In the genomic region with DNA sequence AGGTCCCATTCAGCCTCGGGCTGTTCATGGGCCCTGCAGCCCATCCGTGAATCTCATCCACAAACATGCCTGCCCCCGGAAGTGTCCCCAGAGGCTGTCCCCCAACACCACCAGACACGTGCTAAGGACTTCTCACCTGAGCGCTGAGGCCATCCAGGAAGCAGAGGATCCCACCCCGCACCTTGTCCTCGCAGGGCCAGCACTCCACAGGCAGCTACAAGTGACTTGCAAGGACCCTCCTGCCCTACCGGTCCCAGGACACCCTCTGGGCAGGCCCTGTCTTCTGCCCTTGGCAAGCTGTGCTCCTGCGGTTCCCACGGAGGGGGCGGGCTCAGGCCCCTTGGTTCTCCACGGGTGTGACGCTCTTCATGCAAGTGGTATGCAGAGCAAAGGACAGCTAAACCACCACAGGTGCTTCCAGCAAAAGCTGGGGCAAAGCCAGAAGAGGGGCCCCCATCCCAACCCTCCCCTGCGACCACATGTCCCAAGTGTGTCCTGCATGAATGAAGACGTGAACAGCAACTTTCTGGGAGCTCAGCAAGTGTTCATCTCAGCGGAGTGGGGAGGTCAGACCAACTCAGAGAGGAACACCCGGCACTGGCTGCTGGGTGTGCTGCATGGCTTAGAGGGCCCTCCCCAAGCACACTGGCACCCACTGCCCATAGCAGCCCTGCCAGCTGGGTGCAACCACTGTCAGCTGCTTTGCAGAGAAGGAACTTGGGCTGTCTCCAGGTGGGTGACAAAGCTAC, we compare ENCODE assay signal across 16 cellular contexts.
DNase-seq lines count a peak whose midpoint lies in the region; ATAC-seq and TF ChIP-seq lines count a peak whose summit lies in the region.
"Had no signal": no experiment of that assay in that cellular context is flagged by ENCODE, and none has a peak within 500 bp of the region (broad histone marks: within the 10 kb centered on the region; RNA-seq: fewer than 3 reads in every experiment).

No MANE protein-coding gene starts in this region.

- H3K27ac ChIP-seq in RWPE2 (ENCODE audit: poor library complexity, severe bottlenecking), result no peak overlapping the region
- H3K27ac ChIP-seq in skeletal muscle tissue (ENCODE audit: low read depth, low read length), result peak overlapping the region; percentile 38
- H3K27ac ChIP-seq: A549, PC-9 had no signal

- DNase-seq in CD14-positive monocyte (ENCODE audit: low spot score) (peak; percentile 34), RWPE2 (ENCODE audit: low spot score) (peak; percentile 54), myocyte (ENCODE audit: low read depth) (peak; percentile 31), HEK293T (ENCODE audit: extremely low spot score) (no peak), T-helper 1 cell (no peak)
- DNase-seq: Caco-2; CD4-positive, CD25-positive, alpha-beta regulatory T cell; KG1; NCI-H1436; NCI-H2029 treated with DMSO at 0.1 percent for 48 hours; NCI-H774; PC-9 had no signal

- intact Hi-C loops in CD14-positive monocyte (cut with micrococcal nuclease), result no loop called here

- H3K27ac Mint-ChIP-seq in CD14-positive monocyte, result peak overlapping the region in 1 of 7 donors; percentile 15
- H3K27ac Mint-ChIP-seq: CD4-positive, CD25-positive, alpha-beta regulatory T cell had no signal

- no peak for TF ChIP-seq CTCF in CD14-positive monocyte (IDR thresholded peaks at IDR 0.05)
- TF ChIP-seq CTCF in RWPE2 (IDR thresholded peaks at IDR 0.05; ENCODE audit: poor library complexity, severe bottlenecking), result no peak

- CTCF ChIA-PET in HEK293T (lab: Yijun Ruan, JAX), result no interaction called here

- H3K9me3 ChIP-seq in RWPE2 (ENCODE audit: severe bottlenecking) (no peaks in the 10 kb centered on the region), skeletal muscle tissue (ENCODE audit: control insufficient read depth in 3 of 3, low read length in 3 of 3) (no peaks in the 10 kb centered on the region)
- H3K9me3 ChIP-seq: Caco-2, HAP-1 had no signal

- H3K4me3 ChIP-seq in RWPE2 (ENCODE audit: severe bottlenecking) (no peak overlapping the region), skeletal muscle tissue (ENCODE audit: low read length in 3 of 3) (no peak overlapping the region)
- H3K4me3 ChIP-seq: A549, HAP-1, PC-9 had no signal

- no peaks in the 10 kb centered on the region for H3K36me3 Mint-ChIP-seq in CD14-positive monocyte
- H3K36me3 Mint-ChIP-seq: CD4-positive, CD25-positive, alpha-beta regulatory T cell had no signal

- H3K27me3 ChIP-seq in RWPE2 (ENCODE audit: insufficient read depth, poor library complexity, severe bottlenecking) (peaks cover 9% of the 10 kb centered on the region), skeletal muscle tissue (ENCODE audit: control insufficient read depth in 3 of 3, insufficient read depth in 3 of 3, low read length in 3 of 3) (peaks cover 0 to 2% (median 0%) of the 10 kb centered on the region in 3 donors)

- H3K4me1 ChIP-seq in RWPE2 (ENCODE audit: insufficient read depth, poor library complexity, severe bottlenecking), result no peaks in the 10 kb centered on the region
- H3K4me1 ChIP-seq in skeletal muscle tissue (ENCODE audit: control insufficient read depth in 3 of 3, insufficient read depth in 3 of 3, low read length in 3 of 3), result peaks cover 36 to 53% (median 52%) of the 10 kb centered on the region in 3 donors
- H3K4me1 ChIP-seq: A549, Caco-2, HAP-1 had no signal

- H3K4me3 Mint-ChIP-seq in CD14-positive monocyte, result no peak overlapping the region
- H3K4me3 Mint-ChIP-seq: CD4-positive, CD25-positive, alpha-beta regulatory T cell had no signal

- peak overlapping the region in 2 of 3 donors; percentile 21 to 54 for H3K9ac ChIP-seq in skeletal muscle tissue (ENCODE audit: low read depth in 1 of 3, low read length in 3 of 3)

- POLR2A ChIA-PET in HEK293T (lab: Yijun Ruan, JAX), result no interaction called here

- H3K36me3 ChIP-seq in RWPE2 (ENCODE audit: low read depth) (no peaks in the 10 kb centered on the region), skeletal muscle tissue (ENCODE audit: control insufficient read depth in 3 of 3, insufficient read depth in 3 of 3, low read length in 3 of 3) (no peaks in the 10 kb centered on the region)
- H3K36me3 ChIP-seq: HAP-1 had no signal

- peaks cover 13 to 19% (median 19%) of the 10 kb centered on the region in 3 donors for H3K27me3 Mint-ChIP-seq in CD14-positive monocyte (ENCODE audit: low read depth in 3 of 3)

- H3K4me1 Mint-ChIP-seq in CD14-positive monocyte, result no peaks in the 10 kb centered on the region
- H3K4me1 Mint-ChIP-seq: CD4-positive, CD25-positive, alpha-beta regulatory T cell had no signal

- H3K9me3 Mint-ChIP-seq in CD14-positive monocyte, result peaks cover 0 to 4% (median 0%) of the 10 kb centered on the region in 7 donors
- H3K9me3 Mint-ChIP-seq: CD4-positive, CD25-positive, alpha-beta regulatory T cell had no signal

- ATAC-seq in RWPE2 (ENCODE audit: low read depth) (no peak), HG03442 (IDR thresholded peaks at IDR 0.05; ENCODE audit: unreplicated experiment) (no peak)

TF ChIP-seq in HEK293T, 16 proteins besides CTCF, POLR2A, EP300 and RAD21:
- no peak for TF ChIP-seq HDGF (IDR thresholded peaks at IDR 0.05; ENCODE audit: borderline replicate concordance)
- no peak for TF ChIP-seq SP1 (IDR thresholded peaks at IDR 0.05)
- TF ChIP-seq, protein P1, sequence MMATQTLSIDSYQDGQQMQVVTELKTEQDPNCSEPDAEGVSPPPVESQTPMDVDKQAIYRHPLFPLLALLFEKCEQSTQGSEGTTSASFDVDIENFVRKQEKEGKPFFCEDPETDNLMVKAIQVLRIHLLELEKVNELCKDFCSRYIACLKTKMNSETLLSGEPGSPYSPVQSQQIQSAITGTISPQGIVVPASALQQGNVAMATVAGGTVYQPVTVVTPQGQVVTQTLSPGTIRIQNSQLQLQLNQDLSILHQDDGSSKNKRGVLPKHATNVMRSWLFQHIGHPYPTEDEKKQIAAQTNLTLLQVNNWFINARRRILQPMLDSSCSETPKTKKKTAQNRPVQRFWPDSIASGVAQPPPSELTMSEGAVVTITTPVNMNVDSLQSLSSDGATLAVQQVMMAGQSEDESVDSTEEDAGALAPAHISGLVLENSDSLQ (IDR thresholded peaks at IDR 0.05), result no peak
- no peak for TF ChIP-seq FOXM1 (IDR thresholded peaks at IDR 0.05; ENCODE audit: borderline replicate concordance)
- TF ChIP-seq NFRKB (IDR thresholded peaks at IDR 0.05), result no peak
- TF ChIP-seq FOXA1 (IDR thresholded peaks at IDR 0.05), result no peak
- TF ChIP-seq ELF4 (IDR thresholded peaks at IDR 0.05), result no peak
- TF ChIP-seq L3MBTL2 (conservative IDR thresholded peaks at IDR 0.05), result no peak
- no peak for TF ChIP-seq LEF1 (IDR thresholded peaks at IDR 0.05; ENCODE audit: borderline replicate concordance)
- no peak for TF ChIP-seq ARNT (IDR thresholded peaks at IDR 0.05)
- TF ChIP-seq BHLHE40 (IDR thresholded peaks at IDR 0.05; ENCODE audit: borderline replicate concordance), result no peak
- TF ChIP-seq ZNF384 (IDR thresholded peaks at IDR 0.05), result no peak
- no peak for TF ChIP-seq TARDBP (IDR thresholded peaks at IDR 0.05)
- no peak for TF ChIP-seq CTBP1 (IDR thresholded peaks at IDR 0.05; ENCODE audit: borderline replicate concordance)
- TF ChIP-seq SUZ12 (IDR thresholded peaks at IDR 0.05), result no peak
- TF ChIP-seq FOXK2 (IDR thresholded peaks at IDR 0.05), result no peak

Comparison
In these comparisons a context has a peak if more than half of its experiments do, and no peak if none do; other contexts are left out.
1. DNase-seq: peak in CD14-positive monocyte (single experiment), RWPE2 (single experiment) and myocyte (single experiment); none in HEK293T (single experiment) and T-helper 1 cell (0 of 5).